Comparison of ENCODE assay signal across 9 cellular contexts in genomic region chr21:14229399-14229798, GRCh38. TPM values are rescaled to one million over a fixed set of nuclear protein-coding genes. Genes with fewer than 3 reads are reported as not detected.
"Had no signal": no experiment of that assay in that cellular context is flagged by ENCODE, and none has a peak within 500 bp of the region (broad histone marks: within the 10 kb centered on the region; RNA-seq: fewer than 3 reads in every experiment).

No MANE protein-coding gene starts in this region.

- H3K4me3 ChIP-seq: GM12878 had no signal

- ATAC-seq: GM12878 had no signal

- FAIRE-seq: G401.6, GM12878, GM12891, GM12892, GM18507, GM19239 had no signal

- DNase-seq: GDM1, GF-D8 had no signal

RNA-seq across cellular contexts. Expression of gene RBM11, which starts 13.4 kb away (rescaled TPM):
- total RNA-seq: G401 had no signal

RNA-seq across cellular contexts. Expression of gene LIPI, which starts 18.6 kb away (rescaled TPM):
- total RNA-seq: G401, GM12878 had no signal
